Comparison of ENCODE assay signal across 21 cellular contexts in the genomic region with DNA sequence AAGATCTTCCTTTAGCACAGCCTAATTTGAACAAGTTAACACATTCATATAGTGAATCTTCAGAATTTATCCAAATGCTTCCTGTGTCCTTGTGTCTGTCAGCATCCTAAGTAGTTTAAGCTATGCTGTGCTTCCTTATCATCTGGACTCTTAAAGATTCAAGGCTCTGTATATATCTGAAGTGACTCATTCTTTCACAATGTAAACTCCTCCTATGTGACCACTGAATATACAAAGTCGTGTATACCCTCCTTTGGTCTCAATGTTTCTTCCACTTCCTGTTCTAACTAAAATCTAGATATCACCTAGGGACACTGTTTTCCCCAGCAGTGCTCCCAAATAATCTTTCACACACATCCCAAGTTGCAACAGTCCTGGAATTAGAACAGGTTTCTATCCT.
DNase-seq lines count a peak whose midpoint lies in the region; ATAC-seq and TF ChIP-seq lines count a peak whose summit lies in the region.
"Had no signal": no experiment of that assay in that cellular context is flagged by ENCODE, and none has a peak within 500 bp of the region (broad histone marks: within the 10 kb centered on the region; RNA-seq: fewer than 3 reads in every experiment).

No MANE protein-coding gene starts in this region.

- H3K4me1 ChIP-seq in adipocyte (ENCODE audit: control insufficient read depth, insufficient read depth, low read length): no peaks in the 10 kb centered on the region
- no peaks in the 10 kb centered on the region for H3K4me1 ChIP-seq in foreskin keratinocyte
- H3K4me1 ChIP-seq: esophagus muscularis mucosa, left lung, thyroid gland had no signal

- peaks cover 9% of the 10 kb centered on the region for H3K4me1 Mint-ChIP-seq in Calu3 (ENCODE audit: low read depth, unreplicated experiment)
- H3K4me1 Mint-ChIP-seq: CD4-positive, alpha-beta memory T cell; nephron progenitor cell had no signal

- H3K36me3 Mint-ChIP-seq in Calu3 (ENCODE audit: insufficient read depth, unreplicated experiment): no peaks in the 10 kb centered on the region
- H3K36me3 Mint-ChIP-seq: CD4-positive, alpha-beta memory T cell had no signal

- peaks cover 5% of the 10 kb centered on the region for H3K9me3 Mint-ChIP-seq in Calu3 (ENCODE audit: low read depth, unreplicated experiment)
- H3K9me3 Mint-ChIP-seq: nephron progenitor cell had no signal

- no peaks in the 10 kb centered on the region for H3K36me3 ChIP-seq in adipocyte (ENCODE audit: control insufficient read depth, insufficient read depth, low read length, severe bottlenecking)
- H3K36me3 ChIP-seq: esophagus muscularis mucosa, left lung, thyroid gland had no signal

- no peaks in the 10 kb centered on the region for H3K27me3 ChIP-seq in adipocyte (replicated peaks; ENCODE audit: control insufficient read depth, insufficient read depth, low read length)
- H3K27me3 ChIP-seq in foreskin keratinocyte: no peaks in the 10 kb centered on the region
- H3K27me3 ChIP-seq: esophagus muscularis mucosa, left lung, thyroid gland had no signal

- TF ChIP-seq CTCF in Calu3 (IDR thresholded peaks at IDR 0.05; ENCODE audit: unreplicated experiment) (no peak), foreskin keratinocyte (conservative IDR thresholded peaks at IDR 0.05) (no peak)

- peak overlapping the region; percentile 7 for H3K27ac Mint-ChIP-seq in Calu3 (ENCODE audit: unreplicated experiment)
- H3K27ac Mint-ChIP-seq: activated T-cell treated with anti-CD3 and anti-CD28 coated beads, Interleukin-2, amount 50 U/mL, for 24 hours; CD4-positive, alpha-beta memory T cell; progenitor cell of endocrine pancreas had no signal

- intact Hi-C loops in Calu3 (cut with micrococcal nuclease; ENCODE audit: unreplicated experiment): no loop called here

- H3K4me3 ChIP-seq in adipocyte (ENCODE audit: low read length): no peak overlapping the region
- H3K4me3 ChIP-seq: esophagus muscularis mucosa, left lung, thyroid gland had no signal

- no peaks in the 10 kb centered on the region for H3K27me3 Mint-ChIP-seq in Calu3 (ENCODE audit: unreplicated experiment)
- H3K27me3 Mint-ChIP-seq: activated T-cell treated with anti-CD3 and anti-CD28 coated beads, Interleukin-2, amount 50 U/mL, for 24 hours; CD4-positive, alpha-beta memory T cell; progenitor cell of endocrine pancreas had no signal

- BruUV-seq in Calu3 (replicated peaks; lab: Mats Ljungman, UMichigan): no TSS peak

- CTCF ChIA-PET in Calu3 (lab: Charles Lee): no interaction called here

- no peaks in the 10 kb centered on the region for H3K9me3 ChIP-seq in adipocyte (ENCODE audit: control insufficient read depth, low read length)
- H3K9me3 ChIP-seq: esophagus muscularis mucosa, left lung, thyroid gland had no signal

- no peak overlapping the region for H3K4me3 Mint-ChIP-seq in Calu3 (ENCODE audit: low read depth, unreplicated experiment)
- H3K4me3 Mint-ChIP-seq: activated T-cell treated with anti-CD3 and anti-CD28 coated beads, Interleukin-2, amount 50 U/mL, for 24 hours; CD4-positive, alpha-beta memory T cell; nephron progenitor cell had no signal

- no peak overlapping the region for H3K9ac ChIP-seq in adipocyte (ENCODE audit: low read length)

- DNase-seq in Calu3: no peak
- peak; percentile 16 for DNase-seq in LoVo (ENCODE audit: low spot score)
- peak; percentile 17 for DNase-seq in adipocyte (ENCODE audit: low read depth)
- peak in 1 of 2 donors; percentile 21 for DNase-seq in foreskin keratinocyte
- no peak for DNase-seq in Ammon's horn (ENCODE audit: low spot score)
- no peak for DNase-seq in AG08395 (ENCODE audit: low spot score)
- DNase-seq: activated CD4-positive, CD25-positive, alpha-beta regulatory T cell treated with anti-CD3 and anti-CD28 coated beads, Interleukin-2, amount 50 U/mL, for 72 hours; activated naive CD4-positive, alpha-beta T cell; activated T-cell treated with anti-CD3 and anti-CD28 coated beads, Interleukin-2, amount 50 U/mL, for 24 hours; CD4-positive, alpha-beta memory T cell; left lung; NCI-H146; NCI-H82; nephron progenitor cell; stimulated activated naive CD4-positive, alpha-beta T cell treated with Interleukin-2 at 50 U/mL for 16 hours; T1000; thyroid gland had no signal

- H3K27ac ChIP-seq in foreskin keratinocyte: no peak overlapping the region
- H3K27ac ChIP-seq: esophagus muscularis mucosa, left lung, thyroid gland had no signal

- ATAC-seq in foreskin keratinocyte (peak; percentile 60), HG03159 (IDR thresholded peaks at IDR 0.05; ENCODE audit: unreplicated experiment) (no peak), GM21528 (IDR thresholded peaks at IDR 0.05; ENCODE audit: low FRiP score, unreplicated experiment) (no peak)
- ATAC-seq: left lung had no signal

Comparison
In these comparisons a context has a peak if more than half of its experiments do, and no peak if none do; other contexts are left out.
1. DNase-seq: peak in LoVo (single experiment) and adipocyte (single experiment); none in Calu3 (single experiment), Ammon's horn (single experiment) and AG08395 (single experiment).